24 cellular contexts compared by ENCODE assay signal in the genomic region with DNA sequence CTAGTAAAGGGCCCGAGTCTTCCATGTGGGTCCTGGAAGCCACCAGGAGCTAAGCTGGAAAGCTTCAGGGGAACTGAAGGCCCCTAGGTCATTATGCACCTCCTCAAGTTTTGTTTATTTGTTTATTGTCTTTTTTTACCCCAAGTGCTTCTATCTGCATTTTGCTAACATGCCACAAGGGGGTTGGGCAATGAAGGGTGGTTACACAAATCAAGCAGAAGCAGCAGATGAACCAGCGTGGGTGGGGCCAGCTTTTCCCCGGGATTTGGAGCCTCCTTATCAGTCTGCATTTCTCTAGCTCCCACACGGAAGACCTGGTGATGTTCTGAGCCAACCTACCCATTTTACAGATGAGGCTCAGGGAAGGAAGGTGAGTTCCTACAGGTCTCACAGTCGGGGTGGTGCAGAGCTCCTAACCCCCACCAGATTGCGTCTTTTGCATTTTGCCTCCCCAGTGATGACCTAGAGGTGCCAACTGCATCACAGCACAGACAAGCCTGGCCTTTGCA. TPM values are rescaled to one million over a fixed set of nuclear protein-coding genes. Genes with fewer than 3 reads are reported as not detected.
A peak's percentile ranks its signal among the peaks of the same experiment; 100 is the strongest.
DNase-seq lines count a peak whose midpoint lies in the region; ATAC-seq, FAIRE-seq and TF ChIP-seq lines count a peak whose summit lies in the region.
"Had no signal": no experiment of that assay in that cellular context is flagged by ENCODE, and none has a peak within 500 bp of the region (broad histone marks: within the 10 kb centered on the region; RNA-seq: fewer than 3 reads in every experiment).

No MANE protein-coding gene starts in this region.

- H3K9me3 Mint-ChIP-seq in activated T-cell treated with anti-CD3 and anti-CD28 coated beads, Interleukin-2, amount 50 U/mL, for 4 hours, result no peaks in the 10 kb centered on the region
- H3K9me3 Mint-ChIP-seq: activated T-helper 2 cell treated with anti-CD3 and anti-CD28 coated beads, Interferon-gamma antibody, Interleukin-2, Interleukin-4, amounts not matched to agents 10 μg/mL and 5 μg/mL and 100 μg/mL, durations not matched to agents 14 hours and 24 hours and 36 hours had no signal

- TF ChIP-seq EP300 in HepG2 (IDR thresholded peaks at IDR 0.05; ENCODE audit: low read depth in 2 of 2, low read length in 2 of 2) (no peak), HepG2 (CRISPR knock-in tag; IDR thresholded peaks at IDR 0.05; ENCODE audit: borderline replicate concordance) (no peak)

- H3K4me1 Mint-ChIP-seq in activated T-cell treated with anti-CD3 and anti-CD28 coated beads, Interleukin-2, amount 50 U/mL, for 4 hours (ENCODE audit: low read depth), result no peaks in the 10 kb centered on the region

- no TSS peak for BruUV-seq in HepG2 (replicated peaks; lab: Mats Ljungman, UMichigan)

- no peaks in the 10 kb centered on the region for H3K36me3 ChIP-seq in HepG2 (replicated peaks in 1 of 2; ENCODE audit: control insufficient read depth in 1 of 2, insufficient read depth in 2 of 2, low read length in 2 of 2)
- H3K36me3 ChIP-seq: SJCRH30, upper lobe of left lung had no signal

- no peaks in the 10 kb centered on the region for H3K79me2 ChIP-seq in HepG2 (ENCODE audit: insufficient read depth, low read length)

- no peak overlapping the region for H3K9ac ChIP-seq in HepG2 (ENCODE audit: insufficient read depth, low read depth, low read length)

- in situ Hi-C loops in HepG2 (cut with HindIII; ENCODE audit: extremely low pct_ligation_motif_present, low pct_unique_long_range_greater_than_20kb), result no loop called here

- no peak for TF ChIP-seq RAD21 in HepG2 (CRISPR knock-in tag; IDR thresholded peaks at IDR 0.05)

- intact Hi-C loops in HepG2 (cut with micrococcal nuclease; ENCODE audit: unreplicated experiment), result no loop called here

- H3K4me2 ChIP-seq in HepG2 (ENCODE audit: low read depth, low read length), result no peak overlapping the region
- H3K4me2 ChIP-seq: PC-9 had no signal

- POLR2A ChIA-PET in HepG2 (lab: Yijun Ruan, JAX), result no interaction called here

- H3K27me3 ChIP-seq in HepG2 (ENCODE audit: control insufficient read depth in 1 of 2, insufficient read depth in 2 of 2, low read length in 2 of 2), result no peaks in the 10 kb centered on the region
- H3K27me3 ChIP-seq: SJCRH30, upper lobe of left lung had no signal

- H3K4me3 Mint-ChIP-seq in activated T-cell treated with anti-CD3 and anti-CD28 coated beads, Interleukin-2, amount 50 U/mL, for 4 hours, result no peak overlapping the region
- H3K4me3 Mint-ChIP-seq: T-helper 17 cell had no signal

- peak; percentile 13 for DNase-seq in GM12865 (ENCODE audit: low read depth)
- peak; percentile 9 for DNase-seq in HT-29 (ENCODE audit: low spot score)
- peak; percentile 16 for DNase-seq in amniotic epithelial cell (ENCODE audit: low read depth)
- peak; percentile 1 for DNase-seq in HepG2 (ENCODE audit: low spot score)
- DNase-seq in mesenteric fat pad (ENCODE audit: low spot score), result no peak
- no peak for DNase-seq in activated T-cell treated with anti-CD3 and anti-CD28 coated beads, Interleukin-2, amount 50 U/mL, for 4 hours
- DNase-seq in NK-92 (lab: John Stamatoyannopoulos, UW; ENCODE audit: unreplicated experiment), result no peak
- no peak for DNase-seq in activated naive CD4-positive, alpha-beta T cell (lab: John Stamatoyannopoulos, UW)
- DNase-seq: AML-193; left colon; NCI-H2171; PC-9; SJCRH30; small intestine; stimulated activated CD4-positive, alpha-beta T cell treated with anti-CD3 and anti-CD28 coated beads, Interleukin-4, amount 100 ng/mL, for 4 hours; T-helper 17 cell; upper lobe of left lung had no signal

- H2AFZ ChIP-seq in HepG2 (ENCODE audit: low read length), result no peak overlapping the region
- H2AFZ ChIP-seq: PC-9 had no signal

- no peaks in the 10 kb centered on the region for H3K4me1 ChIP-seq in HepG2 (ENCODE audit: insufficient read depth, low read length)
- H3K4me1 ChIP-seq: SJCRH30, upper lobe of left lung had no signal

- 30% methylated on average over 4 of the region's 6 CpGs for WGBS in HepG2 (ENCODE audit: low lambda C conversion rate)

- FAIRE-seq in HepG2 (lab: Jason Lieb, UNC), result no peak
- FAIRE-seq: small intestine had no signal

- no peak overlapping the region for H3K27ac ChIP-seq in HepG2 (ENCODE audit: extremely low read length, insufficient read depth, low read length)
- H3K27ac ChIP-seq: PC-9, SJCRH30, upper lobe of left lung had no signal

- no peak for TF ChIP-seq POLR2A in HepG2 (IDR thresholded peaks at IDR 0.05; ENCODE audit: insufficient read depth in 1 of 2, low read depth in 2 of 2, low read length in 2 of 2)

- no peaks in the 10 kb centered on the region for H3K9me3 ChIP-seq in HepG2 (ENCODE audit: low read length)
- H3K9me3 ChIP-seq: SJCRH30, upper lobe of left lung had no signal

- TF ChIP-seq CTCF in GM12865 (IDR thresholded peaks at IDR 0.05; ENCODE audit: insufficient read depth, low read depth, low read length, missing control alignments) (peak; percentile 27), HepG2 (CRISPR knock-in tag; IDR thresholded peaks at IDR 0.05) (no peak)

- no peaks in the 10 kb centered on the region for H4K20me1 ChIP-seq in HepG2 (ENCODE audit: insufficient read depth, low read length)

- ATAC-seq in HepG2, result no peak
- ATAC-seq in activated T-cell treated with anti-CD3 and anti-CD28 coated beads, Interleukin-2, amount 50 U/mL, for 4 hours, result no peak
- ATAC-seq: activated CD4-positive, CD25-positive, alpha-beta regulatory T cell treated with anti-CD3 and anti-CD28 coated beads, Interleukin-2, amount 50 U/mL, for 24 hours; left colon; T-helper 17 cell had no signal

- no peak overlapping the region for H3K4me3 ChIP-seq in GM12865 (ENCODE audit: low read depth, low read length)
- no peak overlapping the region for H3K4me3 ChIP-seq in HepG2 (replicated peaks in 1 of 3; ENCODE audit: insufficient read depth in 1 of 3, low read depth in 2 of 3, low read length in 3 of 3)
- H3K4me3 ChIP-seq: PC-9, SJCRH30, upper lobe of left lung had no signal

- peaks cover 4% of the 10 kb centered on the region for H3K27me3 Mint-ChIP-seq in activated T-cell treated with anti-CD3 and anti-CD28 coated beads, Interleukin-2, amount 50 U/mL, for 4 hours (ENCODE audit: low read depth)

- H3K36me3 Mint-ChIP-seq in activated T-cell treated with anti-CD3 and anti-CD28 coated beads, Interleukin-2, amount 50 U/mL, for 4 hours (ENCODE audit: insufficient read depth), result peaks cover 2% of the 10 kb centered on the region

- CTCF ChIA-PET in HepG2 (lab: Yijun Ruan, JAX; ENCODE audit: low intra/inter-chr PET ratio, low total read pairs), result no interaction called here

RNA-seq across cellular contexts. Expression of a gene that starts 16.8 kb away (rescaled TPM):
- not detected in 2 replicates for total RNA-seq in HT-29 (2014; rRNA removed; shearing (Covaris generic))
- total RNA-seq in HepG2 (2016; rRNA removed; fragmentation: Illumina TruSeq; extraction: Trizol) (not detected in 2 replicates), mesenteric fat pad (not detected)
- not detected in 2 replicates for total RNA-seq in HepG2 (2016; cell fraction: cytosol; rRNA removed; fragmentation: Illumina TruSeq; extraction: Trizol; ENCODE audit: low read depth)
- not detected in 2 replicates for total RNA-seq in HepG2 (2016; cell fraction: insoluble cytoplasmic fraction; rRNA removed; fragmentation: Illumina TruSeq; extraction: Trizol)
- total RNA-seq in HepG2 (2016; cell fraction: membrane; rRNA removed; fragmentation: Illumina TruSeq; extraction: Trizol), result not detected in 2 replicates
- total RNA-seq in HepG2 (2016; cell fraction: nucleus; rRNA removed; fragmentation: Illumina TruSeq; extraction: Trizol), result not detected in 2 replicates
- polyA plus RNA-seq in HepG2 (2011; rRNA removed), result not detected in 2 replicates
- not detected in 2 replicates for polyA plus RNA-seq in HepG2 (2011; cell fraction: cytosol; rRNA removed)
- polyA plus RNA-seq in HepG2 (2011; cell fraction: nucleus; rRNA removed), result not detected in 2 replicates
- not detected in 2 replicates for polyA plus RNA-seq in HepG2 (2012)
- not detected in 2 replicates for polyA plus RNA-seq in HepG2 (2016; cell fraction: cytosol; fragmentation: Illumina TruSeq; extraction: Trizol; ENCODE audit: low read depth)
- polyA plus RNA-seq in HepG2 (2016; cell fraction: insoluble cytoplasmic fraction; fragmentation: Illumina TruSeq; extraction: Trizol; ENCODE audit: low read depth), result not detected in 2 replicates
- not detected in 2 replicates for polyA plus RNA-seq in HepG2 (2016; cell fraction: membrane; fragmentation: Illumina TruSeq; extraction: Trizol; ENCODE audit: low read depth)
- polyA plus RNA-seq in HepG2 (2016; cell fraction: nucleus; fragmentation: Illumina TruSeq; extraction: Trizol; ENCODE audit: insufficient read depth, low read depth), result not detected in 2 replicates
- polyA minus RNA-seq in HepG2 (2011; rRNA and poly(A)+ RNA removed; ENCODE audit: low replicate concordance), result not detected in 2 replicates
- polyA minus RNA-seq in HepG2 (2011; cell fraction: cytosol; rRNA and poly(A)+ RNA removed), result not detected in 2 replicates
- not detected in 2 replicates for polyA minus RNA-seq in HepG2 (2011; cell fraction: nucleus; rRNA and poly(A)+ RNA removed)
- not detected for total RNA-seq in activated T-cell treated with anti-CD3 and anti-CD28 coated beads, Interleukin-2, amount 50 U/mL, for 4 hours
- total RNA-seq: activated T-helper 2 cell treated with anti-CD3 and anti-CD28 coated beads, Interferon-gamma antibody, Interleukin-2, Interleukin-4, amounts not matched to agents 10 μg/mL and 5 μg/mL and 100 μg/mL, durations not matched to agents 14 hours and 24 hours and 36 hours; dermis microvascular lymphatic vessel endothelial cell; left colon; mononuclear cell; PC-9; pulmonary artery endothelial cell; T-helper 17 cell; upper lobe of left lung had no signal
- polyA plus RNA-seq: esophagus, neural cell had no signal

RNA-seq across cellular contexts. Expression of a gene that starts 33.3 kb away (rescaled TPM):
- total RNA-seq in HT-29 (2014; rRNA removed; shearing (Covaris generic)), result 0.31 and 1.3 TPM in 2 replicates
- 1.6 and 3.1 TPM in 2 replicates for total RNA-seq in HepG2 (2016; rRNA removed; fragmentation: Illumina TruSeq; extraction: Trizol)
- total RNA-seq in HepG2 (2016; cell fraction: cytosol; rRNA removed; fragmentation: Illumina TruSeq; extraction: Trizol; ENCODE audit: low read depth), result 1.0 and 1.6 TPM in 2 replicates
- 0.79 and 2.3 TPM in 2 replicates for total RNA-seq in HepG2 (2016; cell fraction: insoluble cytoplasmic fraction; rRNA removed; fragmentation: Illumina TruSeq; extraction: Trizol)
- total RNA-seq in HepG2 (2016; cell fraction: membrane; rRNA removed; fragmentation: Illumina TruSeq; extraction: Trizol), result 1.0 and 1.2 TPM in 2 replicates
- 3.9 and 5.4 TPM in 2 replicates for total RNA-seq in HepG2 (2016; cell fraction: nucleus; rRNA removed; fragmentation: Illumina TruSeq; extraction: Trizol)
- 3.5 TPM in 2 replicates for polyA plus RNA-seq in HepG2 (2011; rRNA removed)
- polyA plus RNA-seq in HepG2 (2011; cell fraction: cytosol; rRNA removed), result 2.2 and 2.3 TPM in 2 replicates
- 13.0 and 14.0 TPM in 2 replicates for polyA plus RNA-seq in HepG2 (2011; cell fraction: nucleus; rRNA removed)
- polyA plus RNA-seq in HepG2 (2012), result 0.79 and 0.84 TPM in 2 replicates
- 0.96 and 0.98 TPM in 2 replicates for polyA plus RNA-seq in HepG2 (2016; cell fraction: cytosol; fragmentation: Illumina TruSeq; extraction: Trizol; ENCODE audit: low read depth)
- polyA plus RNA-seq in HepG2 (2016; cell fraction: insoluble cytoplasmic fraction; fragmentation: Illumina TruSeq; extraction: Trizol; ENCODE audit: low read depth), result 1.8 and 2.1 TPM in 2 replicates
- polyA plus RNA-seq in HepG2 (2016; cell fraction: membrane; fragmentation: Illumina TruSeq; extraction: Trizol; ENCODE audit: low read depth), result 1.00 and 1.8 TPM in 2 replicates
- polyA plus RNA-seq in HepG2 (2016; cell fraction: nucleus; fragmentation: Illumina TruSeq; extraction: Trizol; ENCODE audit: insufficient read depth, low read depth), result 6.1 and 6.6 TPM in 2 replicates
- 2.2 and 3.7 TPM in 2 replicates for polyA minus RNA-seq in HepG2 (2011; rRNA and poly(A)+ RNA removed; ENCODE audit: low replicate concordance)
- polyA minus RNA-seq in HepG2 (2011; cell fraction: cytosol; rRNA and poly(A)+ RNA removed), result 0.40 and 0.70 TPM in 2 replicates
- 13.5 and 14.9 TPM in 2 replicates for polyA minus RNA-seq in HepG2 (2011; cell fraction: nucleus; rRNA and poly(A)+ RNA removed)
- total RNA-seq in mesenteric fat pad, result 3.3 TPM
- 1 to 10 TPM; 2.8 to 5.3 (median 3.7) TPM for total RNA-seq in activated T-cell treated with anti-CD3 and anti-CD28 coated beads, Interleukin-2, amount 50 U/mL, for 4 hours

Comparison
In these comparisons a context has a peak if more than half of its experiments do, and no peak if none do; other contexts are left out.
1. DNase-seq: peak in GM12865 (single experiment), HT-29 (single experiment), amniotic epithelial cell (single experiment) and HepG2 (single experiment); none in mesenteric fat pad (single experiment), activated T-cell treated with anti-CD3 and anti-CD28 coated beads, Interleukin-2, amount 50 U/mL, for 4 hours (single experiment), NK-92 (single experiment) and activated naive CD4-positive, alpha-beta T cell (0 of 4).